18 cellular contexts compared by ENCODE assay signal in the genomic region with DNA sequence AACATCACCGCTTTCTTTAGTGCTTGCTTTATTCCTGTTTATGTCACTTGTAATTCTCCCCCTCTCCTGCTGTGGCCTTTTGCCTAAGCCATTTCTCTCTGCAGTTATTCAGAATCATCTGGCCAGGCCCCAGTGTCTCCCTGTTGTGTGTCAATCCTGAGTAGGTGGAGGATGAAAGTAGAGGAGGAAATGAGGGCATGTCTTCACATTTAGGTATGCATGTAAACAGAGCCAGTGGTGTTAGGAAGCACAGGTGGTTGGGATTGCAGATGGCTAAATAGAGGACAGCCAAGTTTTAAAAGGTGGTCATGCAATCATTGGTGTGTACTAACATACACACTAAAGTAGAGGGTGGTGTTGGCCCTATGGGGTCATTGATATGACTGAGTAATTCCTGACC. TPM values are rescaled to one million over a fixed set of nuclear protein-coding genes. Genes with fewer than 3 reads are reported as not detected.
A peak's percentile ranks its signal among the peaks of the same experiment; 100 is the strongest.
DNase-seq lines count a peak whose midpoint lies in the region; ATAC-seq and TF ChIP-seq lines count a peak whose summit lies in the region.
"Had no signal": no experiment of that assay in that cellular context is flagged by ENCODE, and none has a peak within 500 bp of the region (broad histone marks: within the 10 kb centered on the region; RNA-seq: fewer than 3 reads in every experiment).

No MANE protein-coding gene starts in this region.

- H3K27ac Mint-ChIP-seq in WTC11: peak overlapping the region; percentile 3; the same call in 1 of the 2 replicates

- H3K36me3 Mint-ChIP-seq in WTC11: no peaks in the 10 kb centered on the region

- H3K4me1 ChIP-seq in HUES48 (ENCODE audit: control insufficient read depth, insufficient read depth, low read length): peaks cover 21% of the 10 kb centered on the region

- H3K4me3 Mint-ChIP-seq in WTC11: no peak overlapping the region

- H3K27me3 ChIP-seq in HUES48 (ENCODE audit: control insufficient read depth, insufficient read depth, low read length): peaks cover 11% of the 10 kb centered on the region; the same call in 1 of the 2 replicates

- H3K9me3 ChIP-seq in HUES48 (ENCODE audit: control insufficient read depth, insufficient read depth, low read length): no peaks in the 10 kb centered on the region

- H3K4me3 ChIP-seq in HUES48 (ENCODE audit: low read depth, low read length): no peak overlapping the region
- H3K4me3 ChIP-seq: GM23248 had no signal

- DNase-seq in WTC11 (ENCODE audit: low spot score) (no peak), iPS-NIHi11 (ENCODE audit: low spot score) (peak; percentile 12), NCI-H345 treated with DMSO at 0.1 percent for 48 hours (lab: John Stamatoyannopoulos, UW; ENCODE audit: unreplicated experiment) (no peak), COLO668 (lab: John Stamatoyannopoulos, UW; ENCODE audit: unreplicated experiment) (no peak)
- DNase-seq: AML-193, DMS79, GM23248, KG1, NCI-H1105 treated with DMSO at 0.1 percent for 48 hours, NCI-H1694, NCI-H2081 treated with DMSO at 0.1 percent for 48 hours, NCI-H510A, SW 1271 had no signal

- H3K27ac ChIP-seq in HUES48 (ENCODE audit: low read depth, low read length): peak overlapping the region; percentile 75
- H3K27ac ChIP-seq: C4-2B, GM23248 had no signal

- no peak for TF ChIP-seq CTCF in WTC11 (IDR thresholded peaks at IDR 0.05)

- peaks cover 3% of the 10 kb centered on the region; the same call in 1 of the 2 replicates for H3K27me3 Mint-ChIP-seq in WTC11 (ENCODE audit: low read depth)

- CTCF ChIA-PET in WTC11 (lab: Charles Lee): no interaction called here

- no peak overlapping the region for H3K9ac ChIP-seq in HUES48 (ENCODE audit: low read depth, low read length)
- H3K9ac ChIP-seq: GM23248 had no signal

- ATAC-seq in WTC11: peak; percentile 75
- ATAC-seq in HG03442 (IDR thresholded peaks at IDR 0.05; ENCODE audit: unreplicated experiment): no peak
- ATAC-seq in GM21619 (IDR thresholded peaks at IDR 0.05; ENCODE audit: unreplicated experiment): no peak
- ATAC-seq: HepG2 had no signal

- POLR2A ChIA-PET in WTC11 (lab: Charles Lee): no interaction called here

- no peaks in the 10 kb centered on the region for H3K9me3 Mint-ChIP-seq in WTC11

- H3K36me3 ChIP-seq in HUES48 (ENCODE audit: control insufficient read depth, insufficient read depth, low read length): no peaks in the 10 kb centered on the region

- H3K4me1 Mint-ChIP-seq in WTC11: peaks cover 31% of the 10 kb centered on the region

TF ChIP-seq in WTC11, 78 proteins besides CTCF, POLR2A, EP300 and RAD21:
- TF ChIP-seq, protein P1, sequence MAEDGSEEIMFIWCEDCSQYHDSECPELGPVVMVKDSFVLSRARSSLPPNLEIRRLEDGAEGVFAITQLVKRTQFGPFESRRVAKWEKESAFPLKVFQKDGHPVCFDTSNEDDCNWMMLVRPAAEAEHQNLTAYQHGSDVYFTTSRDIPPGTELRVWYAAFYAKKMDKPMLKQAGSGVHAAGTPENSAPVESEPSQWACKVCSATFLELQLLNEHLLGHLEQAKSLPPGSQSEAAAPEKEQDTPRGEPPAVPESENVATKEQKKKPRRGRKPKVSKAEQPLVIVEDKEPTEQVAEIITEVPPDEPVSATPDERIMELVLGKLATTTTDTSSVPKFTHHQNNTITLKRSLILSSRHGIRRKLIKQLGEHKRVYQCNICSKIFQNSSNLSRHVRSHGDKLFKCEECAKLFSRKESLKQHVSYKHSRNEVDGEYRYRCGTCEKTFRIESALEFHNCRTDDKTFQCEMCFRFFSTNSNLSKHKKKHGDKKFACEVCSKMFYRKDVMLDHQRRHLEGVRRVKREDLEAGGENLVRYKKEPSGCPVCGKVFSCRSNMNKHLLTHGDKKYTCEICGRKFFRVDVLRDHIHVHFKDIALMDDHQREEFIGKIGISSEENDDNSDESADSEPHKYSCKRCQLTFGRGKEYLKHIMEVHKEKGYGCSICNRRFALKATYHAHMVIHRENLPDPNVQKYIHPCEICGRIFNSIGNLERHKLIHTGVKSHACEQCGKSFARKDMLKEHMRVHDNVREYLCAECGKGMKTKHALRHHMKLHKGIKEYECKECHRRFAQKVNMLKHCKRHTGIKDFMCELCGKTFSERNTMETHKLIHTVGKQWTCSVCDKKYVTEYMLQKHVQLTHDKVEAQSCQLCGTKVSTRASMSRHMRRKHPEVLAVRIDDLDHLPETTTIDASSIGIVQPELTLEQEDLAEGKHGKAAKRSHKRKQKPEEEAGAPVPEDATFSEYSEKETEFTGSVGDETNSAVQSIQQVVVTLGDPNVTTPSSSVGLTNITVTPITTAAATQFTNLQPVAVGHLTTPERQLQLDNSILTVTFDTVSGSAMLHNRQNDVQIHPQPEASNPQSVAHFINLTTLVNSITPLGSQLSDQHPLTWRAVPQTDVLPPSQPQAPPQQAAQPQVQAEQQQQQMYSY (CRISPR knock-in tag; IDR thresholded peaks at IDR 0.05): no peak
- TF ChIP-seq ETV6 (CRISPR knock-in tag; IDR thresholded peaks at IDR 0.05): 0 out of 2 replicates have a peak, but pooled peaks have one; percentile 37
- no peak for TF ChIP-seq NR1H2 (CRISPR knock-in tag; IDR thresholded peaks at IDR 0.05)
- TF ChIP-seq, protein P2, sequence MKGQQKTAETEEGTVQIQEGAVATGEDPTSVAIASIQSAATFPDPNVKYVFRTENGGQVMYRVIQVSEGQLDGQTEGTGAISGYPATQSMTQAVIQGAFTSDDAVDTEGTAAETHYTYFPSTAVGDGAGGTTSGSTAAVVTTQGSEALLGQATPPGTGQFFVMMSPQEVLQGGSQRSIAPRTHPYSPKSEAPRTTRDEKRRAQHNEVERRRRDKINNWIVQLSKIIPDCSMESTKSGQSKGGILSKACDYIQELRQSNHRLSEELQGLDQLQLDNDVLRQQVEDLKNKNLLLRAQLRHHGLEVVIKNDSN (CRISPR knock-in tag; IDR thresholded peaks at IDR 0.05): no peak
- TF ChIP-seq, protein P3, sequence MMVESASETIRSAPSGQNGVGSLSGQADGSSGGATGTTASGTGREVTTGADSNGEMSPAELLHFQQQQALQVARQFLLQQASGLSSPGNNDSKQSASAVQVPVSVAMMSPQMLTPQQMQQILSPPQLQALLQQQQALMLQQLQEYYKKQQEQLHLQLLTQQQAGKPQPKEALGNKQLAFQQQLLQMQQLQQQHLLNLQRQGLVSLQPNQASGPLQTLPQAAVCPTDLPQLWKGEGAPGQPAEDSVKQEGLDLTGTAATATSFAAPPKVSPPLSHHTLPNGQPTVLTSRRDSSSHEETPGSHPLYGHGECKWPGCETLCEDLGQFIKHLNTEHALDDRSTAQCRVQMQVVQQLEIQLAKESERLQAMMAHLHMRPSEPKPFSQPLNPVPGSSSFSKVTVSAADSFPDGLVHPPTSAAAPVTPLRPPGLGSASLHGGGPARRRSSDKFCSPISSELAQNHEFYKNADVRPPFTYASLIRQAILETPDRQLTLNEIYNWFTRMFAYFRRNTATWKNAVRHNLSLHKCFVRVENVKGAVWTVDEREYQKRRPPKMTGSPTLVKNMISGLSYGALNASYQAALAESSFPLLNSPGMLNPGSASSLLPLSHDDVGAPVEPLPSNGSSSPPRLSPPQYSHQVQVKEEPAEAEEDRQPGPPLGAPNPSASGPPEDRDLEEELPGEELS (CRISPR knock-in tag; IDR thresholded peaks at IDR 0.05): peak; percentile 67; the same call in 1 of the 2 replicates
- no peak for TF ChIP-seq GRHL2 (CRISPR knock-in tag; IDR thresholded peaks at IDR 0.05; ENCODE audit: insufficient replicate concordance, severe bottlenecking)
- no peak for TF ChIP-seq ZNF671 (CRISPR knock-in tag; IDR thresholded peaks at IDR 0.05)
- peak; percentile 67 for TF ChIP-seq FOXK1 (CRISPR knock-in tag; IDR thresholded peaks at IDR 0.05)

RNA-seq across cellular contexts. Expression of a gene that starts 5.2 kb away (rescaled TPM):
- total RNA-seq in WTC11 (2021): 2.7 to 6.7 TPM (median 3.1 TPM) in 3 replicates
- total RNA-seq: GM23248, HepG2 had no signal
